ENCODE assay signal across 8 cellular contexts in genomic region chr17:12665263-12666210, GRCh38. TPM values are rescaled to one million over a fixed set of nuclear protein-coding genes. Genes with fewer than 3 reads are reported as not detected.
DNase-seq lines count a peak whose midpoint lies in the region; ATAC-seq and TF ChIP-seq lines count a peak whose summit lies in the region.

Gene MYOCD (plus strand): TSS chr17:12665890. CDS start chr17:12666189, 299 bp downstream.

- ATAC-seq in SK-N-SH treated with all-trans-retinoic acid at 6 μM for 48 hours = peak; percentile 65
- ATAC-seq in HG03108 (IDR thresholded peaks at IDR 0.05; ENCODE audit: unreplicated experiment) = no peak

- TF ChIP-seq CTCF in GM10248 (IDR thresholded peaks at IDR 0.05; ENCODE audit: control extremely low read depth, extremely low read depth, low read depth, missing control alignments) (no peak), right atrium auricular region (IDR thresholded peaks at IDR 0.05) (no peak), retinal pigment epithelial cell (conservative IDR thresholded peaks at IDR 0.05; ENCODE audit: low read depth, low read length) (no peak)

- POLR2A ChIA-PET in GM10248 (lab: Yijun Ruan, JAX) = interaction anchor here (0.5 kb wide), 1 partner anchor 304 kb away, joined by 6 read pairs; no protein-coding TSS in a partner anchor

- peaks cover 0 to 12% of the 10 kb centered on the region in 2 donors for H3K4me1 ChIP-seq in right atrium auricular region

- peak within 1 kb of the TSS; percentile 84 to 90 for H3K27ac ChIP-seq in right atrium auricular region

- no peaks in the 10 kb centered on the region for H3K9me3 ChIP-seq in right atrium auricular region

- H3K4me3 ChIP-seq in right atrium auricular region (peak within 1 kb of the TSS; percentile 59 to 60), retinal pigment epithelial cell (ENCODE audit: low read length) (peak within 1 kb of the TSS; percentile 46)

- H3K27me3 ChIP-seq in right atrium auricular region = no peaks in the 10 kb centered on the region

- H3K36me3 ChIP-seq in right atrium auricular region = no peaks in the 10 kb centered on the region

- CTCF ChIA-PET in GM10248 (lab: Yijun Ruan, JAX) = interaction anchor here (0.7 to 4.0 kb wide), 8 partner anchors 11 to 411 kb away, joined by 3 to 24 read pairs (median 4); no protein-coding TSS in a partner anchor

- DNase-seq in GM10248 (ENCODE audit: extremely low spot score) (peak; percentile 59), right atrium auricular region (ENCODE audit: low spot score) (no peak), retinal pigment epithelial cell (ENCODE audit: low read depth) (no peak), hippocampal formation (lab: John Stamatoyannopoulos, UW) (no peak), DMS153 treated with DMSO at 0.1 percent for 48 hours (lab: John Stamatoyannopoulos, UW; ENCODE audit: unreplicated experiment) (no peak), NCI-H2029 treated with DMSO at 0.1 percent for 48 hours (lab: John Stamatoyannopoulos, UW) (no peak)

TF ChIP-seq in SK-N-SH treated with all-trans-retinoic acid at 6 μM for 48 hours, 23 proteins besides CTCF, POLR2A, EP300 and RAD21:
- TF ChIP-seq CREB5 (CRISPR knock-in tag; IDR thresholded peaks at IDR 0.05; ENCODE audit: low read depth) (no peak), TSHZ2 (CRISPR knock-in tag; IDR thresholded peaks at IDR 0.05) (no peak), RARB (CRISPR knock-in tag; IDR thresholded peaks at IDR 0.05) (no peak), GLIS3 (CRISPR knock-in tag; IDR thresholded peaks at IDR 0.05) (no peak), BACH2 (CRISPR knock-in tag; IDR thresholded peaks at IDR 0.05; ENCODE audit: borderline replicate concordance) (no peak), ZFP30 (CRISPR knock-in tag; IDR thresholded peaks at IDR 0.05) (no peak), ZNF8 (CRISPR knock-in tag; IDR thresholded peaks at IDR 0.05) (no peak), PPARA (CRISPR knock-in tag; IDR thresholded peaks at IDR 0.05; ENCODE audit: borderline replicate concordance) (no peak), ARNTL (CRISPR knock-in tag; IDR thresholded peaks at IDR 0.05; ENCODE audit: borderline replicate concordance, low read depth) (no peak), TCF4 (CRISPR knock-in tag; IDR thresholded peaks at IDR 0.05; ENCODE audit: borderline replicate concordance) (no peak)
TF ChIP-seq in SK-N-SH treated with all-trans-retinoic acid at 6 μM for 48 hours: peak in this region for 0.

RNA-seq across cellular contexts. Expression of gene MYOCD, which starts in this region (rescaled TPM):
- 10 to 100 TPM; 50.6 to 65.1 TPM for total RNA-seq in right atrium auricular region
